ENCODE assay signal across 8 cellular contexts in the genomic region with DNA sequence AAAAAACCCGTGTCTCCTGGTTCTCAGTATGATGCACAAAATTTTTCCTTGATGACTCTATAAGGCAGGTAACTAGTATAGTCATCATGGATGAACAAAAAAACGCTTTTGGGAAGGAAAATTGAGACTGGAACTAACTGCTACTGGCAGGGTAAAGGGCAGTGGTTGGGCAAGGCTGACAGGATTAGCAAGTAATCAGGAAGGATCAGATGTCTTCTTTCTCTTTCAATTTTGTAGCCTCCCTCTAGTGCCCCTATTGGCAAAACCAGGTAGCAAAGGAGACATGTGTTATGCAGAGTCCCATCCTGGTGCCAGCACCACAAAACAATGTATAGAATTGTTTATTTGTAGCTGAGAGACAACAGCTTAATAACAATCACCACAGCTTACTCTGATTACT. TPM values are rescaled to one million over a fixed set of nuclear protein-coding genes. Genes with fewer than 3 reads are reported as not detected.
DNase-seq lines count a peak whose midpoint lies in the region; ATAC-seq, FAIRE-seq and TF ChIP-seq lines count a peak whose summit lies in the region.

No MANE protein-coding gene starts in this region.

- CTCF ChIA-PET in H1 (lab: Charles Lee; ENCODE audit: partially characterized antibody) = interaction anchor here (0.6 to 1.4 kb wide), 6 partner anchors 11 to 431 kb away, joined by 3 to 5 read pairs (median 4); no protein-coding TSS in a partner anchor

- no peak overlapping the region for H2AFZ ChIP-seq in H1 (ENCODE audit: low read length)

- WGBS in H1 (ENCODE audit: extremely low coverage in 1 of 2, insufficient coverage in 1 of 2, insufficient read length in 1 of 2, insufficient replicate concordance in 2 of 2, low coverage in 1 of 2, low lambda C conversion rate in 2 of 2, missing lambda C conversion rate in 1 of 2), 2 experiments = 0% methylated on average over 1 of the region's 2 CpGs; no CpG with 5 or more reads in 1 of the 2 experiments

- H2BK15ac ChIP-seq in H1 (ENCODE audit: low read length) = no peak overlapping the region

- H4K91ac ChIP-seq in H1 (replicated peaks; ENCODE audit: insufficient read length, low read length) = no peak overlapping the region

- no peak overlapping the region for H3K23ac ChIP-seq in H1 (ENCODE audit: insufficient read length)

- H4K8ac ChIP-seq in H1 (ENCODE audit: extremely low read depth, insufficient read depth, low read length) = no peak overlapping the region

- H3K27ac ChIP-seq in 22Rv1 = no peak overlapping the region
- H3K27ac ChIP-seq in H1 (ENCODE audit: low read depth, low read length) = no peak overlapping the region

- no peak overlapping the region for H3K9ac ChIP-seq in H1 (replicated peaks in 1 of 4; ENCODE audit: extremely low read depth in 1 of 4, low read depth in 3 of 4, low read length in 3 of 4)

- H3K4me1 ChIP-seq in H1 (replicated peaks in 1 of 4; ENCODE audit: control insufficient read depth in 3 of 4, insufficient read depth in 4 of 4, low read length in 3 of 4) = no peaks in the 10 kb centered on the region

- TF ChIP-seq CTCF in 22Rv1 (IDR thresholded peaks at IDR 0.05) (peak; percentile 43), H1 (IDR thresholded peaks at IDR 0.05; ENCODE audit: control extremely low read depth in 1 of 3, insufficient read depth in 1 of 3, low read depth in 1 of 3, low read length in 3 of 3) (peak in 2 of 3 experiments; percentile 17 to 58; a peak in 2 of 4 replicates)

- no peaks in the 10 kb centered on the region for H4K20me1 ChIP-seq in H1 (replicated peaks in 1 of 2; ENCODE audit: control insufficient read depth in 1 of 2, insufficient read depth in 2 of 2, low read length in 2 of 2)

- peak; percentile 31 to 35 for TF ChIP-seq RAD21 in H1 (IDR thresholded peaks at IDR 0.05 in 1 of 2, conservative IDR thresholded peaks at IDR 0.05 in 1 of 2; ENCODE audit: low read depth in 2 of 2, low read length in 2 of 2)

- no peak overlapping the region for H3K4me3 ChIP-seq in H1 (ENCODE audit: extremely low read depth in 1 of 4, insufficient read depth in 2 of 4, low read depth in 3 of 4, low read length in 4 of 4)

- ATAC-seq in GM19351 (IDR thresholded peaks at IDR 0.05; ENCODE audit: unreplicated experiment) (peak; percentile 84), GM18511 (IDR thresholded peaks at IDR 0.05; ENCODE audit: unreplicated experiment) (no peak), HG02571 (IDR thresholded peaks at IDR 0.05; ENCODE audit: unreplicated experiment) (no peak)

- H3K27me3 ChIP-seq in H1 (replicated peaks in 1 of 4; ENCODE audit: control insufficient read depth in 3 of 4, extremely low read depth in 1 of 4, insufficient read depth in 3 of 4, low read length in 3 of 4) = no peaks in the 10 kb centered on the region

- H3K9me3 ChIP-seq in H1 (ENCODE audit: insufficient read depth in 2 of 2, low read depth in 1 of 2, low read length in 1 of 2) = no peaks in the 10 kb centered on the region

- TF ChIP-seq EP300 in H1 (IDR thresholded peaks at IDR 0.05; ENCODE audit: borderline replicate concordance in 1 of 2, low read depth in 2 of 2, low read length in 2 of 2) = no peak

- H2BK120ac ChIP-seq in H1 (replicated peaks; ENCODE audit: low read depth, low read length) = no peak overlapping the region

- no peaks in the 10 kb centered on the region for H3K36me3 ChIP-seq in H1 (ENCODE audit: control insufficient read depth in 2 of 4, insufficient read depth in 4 of 4, low read length in 3 of 4)

- no peak overlapping the region for H3K4ac ChIP-seq in H1 (replicated peaks; ENCODE audit: insufficient read length, low read depth, low read length)

- POLR2A ChIA-PET in H1 (lab: Charles Lee; ENCODE audit: partially characterized antibody) = interaction anchor here (1.9 kb wide), 1 partner anchor 12 kb away, joined by 5 read pairs; a partner anchor contains a TSS

- no peak overlapping the region for H2BK12ac ChIP-seq in H1 (ENCODE audit: low read depth, low read length)

- no peak overlapping the region for H3K14ac ChIP-seq in H1 (ENCODE audit: insufficient read length)

- no peak overlapping the region for H3K56ac ChIP-seq in H1 (replicated peaks; ENCODE audit: insufficient read length, low read depth, low read length)

- H2BK20ac ChIP-seq in H1 (ENCODE audit: low read length) = no peak overlapping the region

- H2AK5ac ChIP-seq in H1 (ENCODE audit: low read depth, low read length) = no peak overlapping the region

- H3K79me1 ChIP-seq in H1 (ENCODE audit: low read depth, low read length) = no peaks in the 10 kb centered on the region

- H3K79me2 ChIP-seq in H1 (ENCODE audit: control insufficient read depth in 1 of 2, insufficient read depth in 2 of 2, low read length in 2 of 2) = no peaks in the 10 kb centered on the region

- H3K23me2 ChIP-seq in H1 (ENCODE audit: low read depth, low read length) = no peaks in the 10 kb centered on the region

- H3K4me2 ChIP-seq in H1 (ENCODE audit: insufficient read depth in 1 of 2, low read depth in 2 of 2, low read length in 2 of 2) = no peak overlapping the region

- TF ChIP-seq POLR2A in H1 (IDR thresholded peaks at IDR 0.05; ENCODE audit: control extremely low read depth in 1 of 2, low read depth in 2 of 2, low read length in 2 of 2) = no peak

- DNase-seq in NCI-H2029 (lab: John Stamatoyannopoulos, UW) (peak; percentile 18), H1 (ENCODE audit: low read depth in 1 of 2, low spot score in 2 of 2) (no peak), NCI-H2171 treated with DMSO at 0.1 percent for 48 hours (lab: John Stamatoyannopoulos, UW) (no peak)
- no peak for DNase-seq in stimulated activated CD4-positive, alpha-beta T cell treated with anti-CD3 and anti-CD28 coated beads, Interleukin-4, amount 100 ng/mL, for 4 hours

- H3K18ac ChIP-seq in H1 (ENCODE audit: extremely low read depth, low read length) = no peak overlapping the region

- H2BK5ac ChIP-seq in H1 (ENCODE audit: low read depth, low read length) = no peak overlapping the region

- peak; percentile 97 for FAIRE-seq in H1 (lab: Jason Lieb, UNC)

- no peak overlapping the region for H4K5ac ChIP-seq in H1 (ENCODE audit: insufficient read length, low read depth, low read length)

TF ChIP-seq in H1, 55 proteins besides CTCF, POLR2A, EP300 and RAD21:
- 0 out of 2 replicates have a peak, but pooled peaks have one; percentile 26 for TF ChIP-seq CEBPB (IDR thresholded peaks at IDR 0.05; ENCODE audit: low read depth, low read length)
- no peak for TF ChIP-seq FOSL1 (IDR thresholded peaks at IDR 0.05; ENCODE audit: insufficient read depth, low read depth, low read length)
TF ChIP-seq in H1: peak in this region for 1.

RNA-seq across cellular contexts. Expression of a gene that starts 12.8 kb away (rescaled TPM):
- total RNA-seq in H1 (2021; fragmentation: NEBNext Ultra II Directional; extraction: Animal tissue kit (Norgen Biotek cat#: 25700)) = 8.1 and 8.2 TPM in 2 replicates
- polyA plus RNA-seq in H1 (2011; rRNA removed) = 1.7 and 3.1 TPM in 2 replicates
- 2.9 TPM for polyA plus RNA-seq in H1 (2011; cell fraction: cytosol; rRNA removed)
- polyA plus RNA-seq in H1 (2011; cell fraction: nucleus; rRNA removed) = 3.2 TPM
- polyA plus RNA-seq in H1 (2012, experiment 1 of 2) = 3.7 to 7.8 TPM (median 4.9 TPM) in 4 replicates
- polyA plus RNA-seq in H1 (2012, experiment 2 of 2) = 0.52 TPM
- polyA plus RNA-seq in H1 (2013, experiment 1 of 2) = 9.5 TPM
- 8.6 TPM for polyA plus RNA-seq in H1 (2013, experiment 2 of 2)
- polyA minus RNA-seq in H1 (2011; rRNA and poly(A)+ RNA removed) = 11.0 and 18.2 TPM in 2 replicates
- 4.0 TPM for polyA minus RNA-seq in H1 (2011; cell fraction: cytosol; rRNA and poly(A)+ RNA removed)
- polyA minus RNA-seq in H1 (2011; cell fraction: nucleus; rRNA and poly(A)+ RNA removed) = 14.5 TPM
